ENCODE assay signal across 8 cellular contexts in the genomic region with DNA sequence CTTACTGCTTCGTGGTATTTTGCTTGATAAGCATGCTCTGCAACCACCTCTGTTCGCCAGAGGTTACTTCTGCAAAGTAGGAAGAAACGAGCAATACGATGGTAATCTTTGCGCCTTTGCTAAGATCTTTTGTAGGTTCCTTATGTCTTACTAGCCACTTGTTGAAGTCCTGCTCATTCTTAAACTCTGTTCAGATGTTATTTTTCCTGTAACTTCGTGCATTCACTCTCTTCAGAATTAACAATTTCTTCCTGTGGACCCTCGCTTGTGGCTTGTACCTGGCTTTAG. TPM values are rescaled to one million over a fixed set of nuclear protein-coding genes. Genes with fewer than 3 reads are reported as not detected.
A peak's percentile ranks its signal among the peaks of the same experiment; 100 is the strongest.
DNase-seq lines count a peak whose midpoint lies in the region; ATAC-seq and TF ChIP-seq lines count a peak whose summit lies in the region.

No MANE protein-coding gene starts in this region.

- peaks cover 65% of the 10 kb centered on the region for H3K79me2 ChIP-seq in DOHH2 (ENCODE audit: control insufficient read depth, low read length)
- peaks cover 45% of the 10 kb centered on the region for H3K79me2 ChIP-seq in HCT116 (ENCODE audit: insufficient read depth, low read length)
- H3K79me2 ChIP-seq in SK-N-SH (ENCODE audit: insufficient read depth) = peaks cover 42% of the 10 kb centered on the region

- H3K27ac ChIP-seq in DOHH2 (ENCODE audit: low read depth, low read length) (peak overlapping the region; percentile 83), HCT116 (ENCODE audit: low read depth, low read length) (peak overlapping the region; percentile 83), SK-N-SH (ENCODE audit: low read depth in 2 of 2, low read length in 1 of 2) (peak overlapping the region; percentile 96 to 99), gastrocnemius medialis (peak overlapping the region; percentile 91 to 100 (median 97))

- CTCF ChIA-PET in HCT116 (lab: Charles Lee) = interaction anchor here (0.8 to 1.3 kb wide), 6 partner anchors 31 to 293 kb away, joined by 3 to 8 read pairs (median 4); no protein-coding TSS in a partner anchor
- CTCF ChIA-PET in SK-N-SH (lab: Yijun Ruan, JAX) = interaction anchor here (0.6 to 3.5 kb wide), 13 partner anchors 12 to 253 kb away, joined by 3 to 28 read pairs (median 4); a partner anchor contains a TSS

- H3K4me3 ChIP-seq in DOHH2 (ENCODE audit: low read length) (peak overlapping the region; percentile 98), HCT116 (replicated peaks in 1 of 2; ENCODE audit: low read depth in 1 of 2, low read length in 2 of 2) (peak overlapping the region; percentile 70 to 93), SK-N-SH (ENCODE audit: low read depth in 2 of 2, low read length in 1 of 2) (peak overlapping the region; percentile 97 to 99), fibroblast of pulmonary artery (replicated peaks; ENCODE audit: low read depth, low read length) (peak overlapping the region; percentile 84), gastrocnemius medialis (peak overlapping the region; percentile 62 to 100 (median 92))

- no peaks in the 10 kb centered on the region for H3K27me3 ChIP-seq in DOHH2 (ENCODE audit: control insufficient read depth, low read length)
- no peaks in the 10 kb centered on the region for H3K27me3 ChIP-seq in HCT116 (ENCODE audit: insufficient read depth, low read length)
- H3K27me3 ChIP-seq in SK-N-SH (ENCODE audit: insufficient read depth) = no peaks in the 10 kb centered on the region
- no peaks in the 10 kb centered on the region for H3K27me3 ChIP-seq in gastrocnemius medialis

- in situ Hi-C loops in gastrocnemius medialis (cut with MboI; ENCODE audit: low sequenced_read_pairs in 4 of 4) = loop anchor here in 3 of 4 donors (5.0 to 10.0 kb wide), 3 partner anchors 92 to 102 kb away; no protein-coding TSS in a partner anchor

- DNase-seq in HCT116 (ENCODE audit: low read depth, low spot score) (no peak), SK-N-SH (no peak), fibroblast of pulmonary artery (ENCODE audit: low read depth) (no peak), gastrocnemius medialis (no peak), SW 1271 (lab: John Stamatoyannopoulos, UW) (no peak), RKO (ENCODE audit: low spot score) (no peak)
- no peak for DNase-seq in stimulated activated CD4-positive, alpha-beta T cell treated with anti-CD3 and anti-CD28 coated beads, Interleukin-15, amount 100 ng/mL, for 24 hours

- H3F3A ChIP-seq in DOHH2 (ENCODE audit: control insufficient read depth, insufficient read depth) (peaks cover 4% of the 10 kb centered on the region; the same call in 1 of the 2 replicates), SK-N-SH (replicated peaks; ENCODE audit: insufficient read depth) (no peaks in the 10 kb centered on the region)

- no peak for TF ChIP-seq POLR2A in HCT116 (IDR thresholded peaks at IDR 0.05; ENCODE audit: borderline replicate concordance, extremely low read depth, insufficient read depth, insufficient read length)
- TF ChIP-seq POLR2A in gastrocnemius medialis (IDR thresholded peaks at IDR 0.05) = no peak

- H4K20me1 ChIP-seq in DOHH2 (ENCODE audit: control insufficient read depth, insufficient read depth, low read depth, low read length) = peaks cover 17% of the 10 kb centered on the region
- no peaks in the 10 kb centered on the region; the same call in 1 of the 2 replicates for H4K20me1 ChIP-seq in HCT116 (ENCODE audit: insufficient read depth)
- H4K20me1 ChIP-seq in SK-N-SH (ENCODE audit: insufficient read depth) = peaks cover 23% of the 10 kb centered on the region; the same call in 1 of the 2 replicates

- TSS peak; percentile 77 for BruUV-seq in HCT116 (replicated peaks; lab: Mats Ljungman, UMichigan)

- TF ChIP-seq RAD21 in HCT116 (IDR thresholded peaks at IDR 0.05; ENCODE audit: low read depth) = no peak; the same call in 1 of the 2 replicates
- no peak for TF ChIP-seq RAD21 in SK-N-SH (IDR thresholded peaks at IDR 0.05; ENCODE audit: low read length)

- H3K9ac ChIP-seq in HCT116 (ENCODE audit: low read length) (peak overlapping the region; percentile 88), SK-N-SH (peak overlapping the region; percentile 91)

- H3K9me3 ChIP-seq in DOHH2 (ENCODE audit: control insufficient read depth, insufficient read depth, low read length) = peaks cover 9% of the 10 kb centered on the region; the same call in 1 of the 2 replicates
- peaks cover 0 to 3% of the 10 kb centered on the region in 2 experiments; a peak in 1 of 4 replicates for H3K9me3 ChIP-seq in HCT116 (ENCODE audit: control insufficient read depth in 1 of 2, insufficient read depth in 1 of 2, low read depth in 1 of 2, low read length in 2 of 2)
- no peaks in the 10 kb centered on the region for H3K9me3 ChIP-seq in SK-N-SH
- no peaks in the 10 kb centered on the region for H3K9me3 ChIP-seq in gastrocnemius medialis

- WGBS in SK-N-SH (ENCODE audit: low lambda C conversion rate) = under 1% methylated on average over 7 of the region's 7 CpGs

- TF ChIP-seq CTCF in DOHH2 (IDR thresholded peaks at IDR 0.05; ENCODE audit: low read depth, low read length, poor library complexity, severe bottlenecking) = no peak
- TF ChIP-seq CTCF in HCT116 (IDR thresholded peaks at IDR 0.05 in 2 of 3, conservative IDR thresholded peaks at IDR 0.05 in 1 of 3; ENCODE audit: borderline replicate concordance in 1 of 3, insufficient read depth in 1 of 3, low read depth in 2 of 3, low read length in 2 of 3) = no peak
- TF ChIP-seq CTCF in SK-N-SH (IDR thresholded peaks at IDR 0.05) = no peak
- TF ChIP-seq CTCF in fibroblast of pulmonary artery (IDR thresholded peaks at IDR 0.05; ENCODE audit: low read length, missing control alignments) = no peak
- no peak for TF ChIP-seq CTCF in gastrocnemius medialis (IDR thresholded peaks at IDR 0.05 in 4 of 5, conservative IDR thresholded peaks at IDR 0.05 in 1 of 5)

- H3K36me3 ChIP-seq in DOHH2 (ENCODE audit: control insufficient read depth, low read length) = peaks cover 58% of the 10 kb centered on the region
- H3K36me3 ChIP-seq in HCT116 (ENCODE audit: control insufficient read depth in 1 of 2, insufficient read depth in 2 of 2, low read length in 2 of 2) = peaks cover 10 to 16% of the 10 kb centered on the region in 2 experiments; a peak in 3 of 4 replicates
- peaks cover 10 to 18% of the 10 kb centered on the region in 2 experiments for H3K36me3 ChIP-seq in SK-N-SH (replicated peaks in 1 of 2; ENCODE audit: control insufficient read depth in 1 of 2, insufficient read depth in 2 of 2, low read length in 1 of 2)
- H3K36me3 ChIP-seq in gastrocnemius medialis = peaks cover 0 to 23% of the 10 kb centered on the region in 2 donors

- POLR2A ChIA-PET in HCT116 (lab: Charles Lee) (interaction anchor here (1.0 kb wide), 1 partner anchor 99 kb away, joined by 5 read pairs; no protein-coding TSS in a partner anchor), SK-N-SH (lab: Yijun Ruan, JAX) (interaction anchor here (0.8 to 1.4 kb wide), 2 partner anchors 36 to 99 kb away, joined by 3 to 19 read pairs; a partner anchor contains a TSS)

- H2AFZ ChIP-seq in HCT116 (ENCODE audit: low read depth, low read length, poor library complexity, severe bottlenecking) (peak overlapping the region; percentile 87), SK-N-SH (ENCODE audit: low read depth) (peak overlapping the region; percentile 90)

- peak overlapping the region; percentile 65 for H3K4me2 ChIP-seq in DOHH2 (ENCODE audit: low read length)
- H3K4me2 ChIP-seq in HCT116 (ENCODE audit: low read length) = peak overlapping the region; percentile 92
- H3K4me2 ChIP-seq in SK-N-SH = peak overlapping the region; percentile 93

- no peak for TF ChIP-seq EP300 in SK-N-SH (IDR thresholded peaks at IDR 0.05; ENCODE audit: borderline replicate concordance in 1 of 2, low read depth in 1 of 2, low read length in 1 of 2)

- RAD21 ChIA-PET in HCT116 (lab: Charles Lee; ENCODE audit: low non-redundant PET in 1 of 2, low total read pairs in 2 of 2, uncharacterized antibody in 2 of 2, unreplicated experiment in 2 of 2) = no interaction called here

- no peaks in the 10 kb centered on the region for H3K9me2 ChIP-seq in DOHH2 (replicated peaks; ENCODE audit: control insufficient read depth, low read length)
- H3K9me2 ChIP-seq in HCT116 (ENCODE audit: insufficient read depth) = no peaks in the 10 kb centered on the region
- no peaks in the 10 kb centered on the region for H3K9me2 ChIP-seq in SK-N-SH

- H3K4me1 ChIP-seq in DOHH2 (ENCODE audit: control insufficient read depth, low read length) = peaks cover 32% of the 10 kb centered on the region
- peaks cover 3 to 26% of the 10 kb centered on the region in 2 experiments; a peak in 3 of 4 replicates for H3K4me1 ChIP-seq in HCT116 (ENCODE audit: control insufficient read depth in 1 of 2, insufficient read depth in 2 of 2, low read length in 2 of 2)
- peaks cover 0 to 11% of the 10 kb centered on the region in 2 experiments; a peak in 3 of 4 replicates for H3K4me1 ChIP-seq in SK-N-SH (ENCODE audit: control insufficient read depth in 1 of 2, insufficient read depth in 2 of 2, low read depth in 1 of 2, low read length in 1 of 2)
- peaks cover 23 to 31% of the 10 kb centered on the region in 2 donors for H3K4me1 ChIP-seq in gastrocnemius medialis

- intact Hi-C loops in HCT116 (cut with micrococcal nuclease) (loop anchor here (5.0 kb wide), 1 partner anchor 97 kb away; no protein-coding TSS in a partner anchor), gastrocnemius medialis (cut with DNase I; ENCODE audit: low total_unique reads) (loop anchor here (1.0 kb wide), 1 partner anchor 89 kb away; no protein-coding TSS in a partner anchor)

- ATAC-seq in HCT116 (no peak), gastrocnemius medialis (peak; percentile 4 to 8)

TF ChIP-seq in HCT116, 20 proteins besides CTCF, POLR2A, EP300 and RAD21 (continues in another document):
- peak; percentile 43; the same call in 1 of the 2 replicates for TF ChIP-seq CBX3 (IDR thresholded peaks at IDR 0.05; ENCODE audit: low read depth)

TF ChIP-seq in SK-N-SH, 30 proteins besides CTCF, POLR2A, EP300 and RAD21 (continues in another document):
- TF ChIP-seq MEF2A (IDR thresholded peaks at IDR 0.05; ENCODE audit: borderline replicate concordance, low read depth) = no peak
- TF ChIP-seq NFIC (IDR thresholded peaks at IDR 0.05; ENCODE audit: borderline replicate concordance) = no peak

RNA-seq across cellular contexts. Expression of a gene that starts 0.8 kb away (rescaled TPM):
- total RNA-seq in HCT116 (2021; ENCODE audit: unreplicated experiment) (142 TPM), gastrocnemius medialis (10 to 100 TPM; 46.6 to 75.3 (median 66.0) TPM)
- 114 and 136 TPM in 2 replicates for polyA plus RNA-seq in HCT116 (2012)
- 132 and 196 TPM in 2 replicates for polyA plus RNA-seq in SK-N-SH (2012; rRNA removed)
- 113 and 128 TPM in 2 replicates for polyA plus RNA-seq in SK-N-SH (2012; cell fraction: cytosol; rRNA removed)
- polyA plus RNA-seq in SK-N-SH (2012; cell fraction: nucleus; rRNA removed) = 163 and 273 TPM in 2 replicates

RNA-seq across cellular contexts. Expression of a gene that starts 35.9 kb away (rescaled TPM):
- total RNA-seq in HCT116 (2021; ENCODE audit: unreplicated experiment) (22.8 TPM), gastrocnemius medialis (10 to 100 TPM; 21.9 to 33.5 (median 30.1) TPM)
- polyA plus RNA-seq in HCT116 (2012) = 15.5 and 16.2 TPM in 2 replicates
- 27.0 and 34.2 TPM in 2 replicates for polyA plus RNA-seq in SK-N-SH (2012; rRNA removed)
- 21.0 and 21.9 TPM in 2 replicates for polyA plus RNA-seq in SK-N-SH (2012; cell fraction: cytosol; rRNA removed)
- polyA plus RNA-seq in SK-N-SH (2012; cell fraction: nucleus; rRNA removed) = 122 and 135 TPM in 2 replicates

RNA-seq across cellular contexts. Expression of a gene that starts 39.1 kb away (rescaled TPM):
- total RNA-seq in HCT116 (2021; ENCODE audit: unreplicated experiment) (1.5 TPM), gastrocnemius medialis (1 to 10 TPM in 2 of 4 donors, under 1 TPM in 2; 0.46 to 1.9 (median 1.4) TPM)
- polyA plus RNA-seq in HCT116 (2012) = 0.30 and 0.57 TPM in 2 replicates
- polyA plus RNA-seq in SK-N-SH (2012; rRNA removed) = 5.1 and 8.1 TPM in 2 replicates
- 7.3 and 9.4 TPM in 2 replicates for polyA plus RNA-seq in SK-N-SH (2012; cell fraction: cytosol; rRNA removed)
- 4.2 and 4.9 TPM in 2 replicates for polyA plus RNA-seq in SK-N-SH (2012; cell fraction: nucleus; rRNA removed)
